In the genomic region with DNA sequence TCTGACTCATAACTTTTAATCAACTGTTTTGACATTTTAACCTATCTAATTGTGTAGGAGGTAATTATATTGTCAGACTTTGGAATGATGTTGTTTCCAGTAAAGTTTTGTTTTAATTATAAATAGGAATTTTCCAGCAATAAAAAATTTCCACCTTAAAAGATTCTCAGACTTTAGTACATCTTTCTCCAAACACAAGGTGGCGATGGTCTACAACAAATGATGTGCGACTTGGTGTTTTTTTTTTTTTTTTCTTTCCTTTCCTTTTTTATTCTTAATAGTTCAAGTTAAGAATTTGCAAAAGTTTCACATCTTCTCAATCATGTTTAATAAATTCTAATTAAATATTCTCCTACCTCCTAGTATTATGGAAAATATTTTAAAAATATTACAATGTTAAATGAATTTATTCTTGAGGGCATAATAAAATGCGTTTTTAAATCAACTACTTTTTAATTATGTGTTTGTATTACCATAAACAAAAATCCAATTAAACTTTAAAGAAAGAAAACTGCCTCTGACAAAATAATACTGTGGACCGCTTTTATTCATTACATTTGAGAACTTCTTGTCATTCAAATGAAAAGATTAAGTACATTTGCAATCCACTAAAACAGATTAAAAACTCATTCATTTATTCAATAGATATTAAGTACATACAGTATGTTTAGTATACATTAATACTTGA, we compare ENCODE assay signal across 9 cellular contexts. TPM values are rescaled to one million over a fixed set of nuclear protein-coding genes. Genes with fewer than 3 reads are reported as not detected.
A peak's percentile ranks its signal among the peaks of the same experiment; 100 is the strongest.
DNase-seq lines count a peak whose midpoint lies in the region; ATAC-seq and TF ChIP-seq lines count a peak whose summit lies in the region.
"Had no signal": no experiment of that assay in that cellular context is flagged by ENCODE, and none has a peak within 500 bp of the region (broad histone marks: within the 10 kb centered on the region; RNA-seq: fewer than 3 reads in every experiment).

No MANE protein-coding gene starts in this region.

- H3K4me1 Mint-ChIP-seq in chondrocyte (ENCODE audit: low read depth), result peaks cover 17% of the 10 kb centered on the region

- H3K4me1 ChIP-seq in heart right ventricle, result peaks cover 0 to 33% (median 22%) of the 10 kb centered on the region in 9 donors

- H3K9ac ChIP-seq in neural cell (ENCODE audit: low read length), result no peak overlapping the region

- peak in 1 of 2 donors; percentile 53 for DNase-seq in heart right ventricle
- DNase-seq in cardiac septum (ENCODE audit: low spot score), result no peak
- peak; percentile 4 for DNase-seq in NCI-H510A treated with DMSO at 0.1 percent for 48 hours (lab: John Stamatoyannopoulos, UW)
- DNase-seq in chondrocyte (ENCODE audit: low spot score), result no peak
- no peak for DNase-seq in UCSD-AML1 (lab: John Stamatoyannopoulos, UW; ENCODE audit: unreplicated experiment)
- DNase-seq in HK-2 (ENCODE audit: unreplicated experiment), result no peak
- DNase-seq: activated naive CD8-positive, alpha-beta T cell treated with anti-CD3 and anti-CD28 coated beads, Interleukin-2, amount 10 ng/mL, durations not matched to agents 7 days and 5 days had no signal

- TF ChIP-seq EP300 in neural cell (conservative IDR thresholded peaks at IDR 0.05; ENCODE audit: poor library complexity, severe bottlenecking), result no peak

- intact Hi-C loops in heart right ventricle (cut with DNase I), result loop anchor here (1.0 to 10.0 kb wide), 27 partner anchors 77 to 1943 kb away; no protein-coding TSS in a partner anchor
- intact Hi-C loops in cardiac septum (cut with DNase I), result loop anchor here (2.0 to 10.0 kb wide), 8 partner anchors 713 to 1898 kb away; no protein-coding TSS in a partner anchor

- no peaks in the 10 kb centered on the region for H3K36me3 ChIP-seq in heart right ventricle
- no peaks in the 10 kb centered on the region for H3K36me3 ChIP-seq in neural cell (ENCODE audit: insufficient read depth, low read length)

- H3K27ac ChIP-seq in heart right ventricle, result no peak overlapping the region
- H3K27ac ChIP-seq in neural cell (ENCODE audit: low read length), result no peak overlapping the region

- H3F3A ChIP-seq in neural cell (ENCODE audit: insufficient read depth, low read length, poor library complexity, severe bottlenecking), result no peaks in the 10 kb centered on the region

- peak; percentile 80 for TF ChIP-seq RAD21 in neural cell (conservative IDR thresholded peaks at IDR 0.05)

- WGBS in heart right ventricle, 2 donors, result 13% methylated on average over 4 of the region's 4 CpGs

- no peak overlapping the region for H3K4me3 Mint-ChIP-seq in chondrocyte (ENCODE audit: unreplicated experiment)
- H3K4me3 Mint-ChIP-seq: activated naive CD8-positive, alpha-beta T cell treated with anti-CD3 and anti-CD28 coated beads, Interleukin-2, amount 10 ng/mL, durations not matched to agents 7 days and 5 days had no signal

- H3K9me2 ChIP-seq in neural cell (ENCODE audit: insufficient read depth, low read length), result no peaks in the 10 kb centered on the region

- no peaks in the 10 kb centered on the region for H3K9me3 ChIP-seq in heart right ventricle
- no peaks in the 10 kb centered on the region for H3K9me3 ChIP-seq in neural cell (ENCODE audit: low read length)

- H3K27me3 Mint-ChIP-seq in chondrocyte (ENCODE audit: low read depth), result no peaks in the 10 kb centered on the region

- no peaks in the 10 kb centered on the region for H3K36me3 Mint-ChIP-seq in chondrocyte (ENCODE audit: low read depth)
- H3K36me3 Mint-ChIP-seq: activated naive CD8-positive, alpha-beta T cell treated with anti-CD3 and anti-CD28 coated beads, Interleukin-2, amount 10 ng/mL, durations not matched to agents 7 days and 5 days had no signal

- H3K27ac Mint-ChIP-seq in chondrocyte (ENCODE audit: unreplicated experiment), result no peak overlapping the region
- H3K27ac Mint-ChIP-seq: activated naive CD8-positive, alpha-beta T cell treated with anti-CD3 and anti-CD28 coated beads, Interleukin-2, amount 10 ng/mL, durations not matched to agents 7 days and 5 days had no signal

- H3K4me2 ChIP-seq in neural cell (ENCODE audit: low read length), result no peak overlapping the region

- peak overlapping the region in 6 of 10 donors; percentile 4 to 18 (median 8) for H3K4me3 ChIP-seq in heart right ventricle
- H3K4me3 ChIP-seq in neural cell (ENCODE audit: low read length), result no peak overlapping the region

- H3K27me3 ChIP-seq in heart right ventricle (peaks cover 0 to 37% (median 0%) of the 10 kb centered on the region in 7 donors), neural cell (ENCODE audit: insufficient read depth, low read depth, low read length) (peaks cover 30% of the 10 kb centered on the region)

- no peak for ATAC-seq in heart right ventricle
- ATAC-seq in HG03045 (IDR thresholded peaks at IDR 0.05; ENCODE audit: unreplicated experiment), result no peak

- no peaks in the 10 kb centered on the region for H4K20me1 ChIP-seq in neural cell (ENCODE audit: insufficient read depth)

- no peaks in the 10 kb centered on the region for H3K79me2 ChIP-seq in neural cell (replicated peaks; ENCODE audit: insufficient read depth, low read length)

- H3K9me3 Mint-ChIP-seq in chondrocyte (ENCODE audit: low read depth), result no peaks in the 10 kb centered on the region
- H3K9me3 Mint-ChIP-seq: activated naive CD8-positive, alpha-beta T cell treated with anti-CD3 and anti-CD28 coated beads, Interleukin-2, amount 10 ng/mL, durations not matched to agents 7 days and 5 days had no signal

- peak; percentile 32 to 74 (median 61) for TF ChIP-seq CTCF in heart right ventricle (IDR thresholded peaks at IDR 0.05)
- peak; percentile 76 for TF ChIP-seq CTCF in chondrocyte (IDR thresholded peaks at IDR 0.05)
- TF ChIP-seq CTCF in neural cell (IDR thresholded peaks at IDR 0.05; ENCODE audit: poor library complexity, severe bottlenecking), result peak; percentile 71

- H2AFZ ChIP-seq in neural cell (ENCODE audit: low read depth, low read length), result no peak overlapping the region

TF ChIP-seq in neural cell, 6 proteins besides CTCF, POLR2A, EP300 and RAD21:
- TF ChIP-seq SMC3 (conservative IDR thresholded peaks at IDR 0.05; ENCODE audit: poor library complexity), result peak; percentile 74
- no peak for TF ChIP-seq TAF1 (IDR thresholded peaks at IDR 0.05; ENCODE audit: low read depth)

RNA-seq across cellular contexts. Expression of a gene that starts 4.4 kb away (rescaled TPM):
- 100 to 1,000 TPM in 2 of 10 donors, 10 to 100 TPM in 8; 43.7 to 169 (median 78.1) TPM for total RNA-seq in heart right ventricle
- 10 to 100 TPM; 20.4 to 29.8 TPM for polyA plus RNA-seq in heart right ventricle
- 92.5 TPM for total RNA-seq in cardiac septum
- 27.2 to 91.2 TPM (median 29.7 TPM) in 3 replicates for total RNA-seq in chondrocyte
- polyA plus RNA-seq in neural cell, result 0.84 and 2.7 TPM in 2 replicates
- 1.3 and 1.5 TPM in 2 replicates for polyA minus RNA-seq in neural cell
